ENCODE assay signal across 8 cellular contexts in the genomic region with DNA sequence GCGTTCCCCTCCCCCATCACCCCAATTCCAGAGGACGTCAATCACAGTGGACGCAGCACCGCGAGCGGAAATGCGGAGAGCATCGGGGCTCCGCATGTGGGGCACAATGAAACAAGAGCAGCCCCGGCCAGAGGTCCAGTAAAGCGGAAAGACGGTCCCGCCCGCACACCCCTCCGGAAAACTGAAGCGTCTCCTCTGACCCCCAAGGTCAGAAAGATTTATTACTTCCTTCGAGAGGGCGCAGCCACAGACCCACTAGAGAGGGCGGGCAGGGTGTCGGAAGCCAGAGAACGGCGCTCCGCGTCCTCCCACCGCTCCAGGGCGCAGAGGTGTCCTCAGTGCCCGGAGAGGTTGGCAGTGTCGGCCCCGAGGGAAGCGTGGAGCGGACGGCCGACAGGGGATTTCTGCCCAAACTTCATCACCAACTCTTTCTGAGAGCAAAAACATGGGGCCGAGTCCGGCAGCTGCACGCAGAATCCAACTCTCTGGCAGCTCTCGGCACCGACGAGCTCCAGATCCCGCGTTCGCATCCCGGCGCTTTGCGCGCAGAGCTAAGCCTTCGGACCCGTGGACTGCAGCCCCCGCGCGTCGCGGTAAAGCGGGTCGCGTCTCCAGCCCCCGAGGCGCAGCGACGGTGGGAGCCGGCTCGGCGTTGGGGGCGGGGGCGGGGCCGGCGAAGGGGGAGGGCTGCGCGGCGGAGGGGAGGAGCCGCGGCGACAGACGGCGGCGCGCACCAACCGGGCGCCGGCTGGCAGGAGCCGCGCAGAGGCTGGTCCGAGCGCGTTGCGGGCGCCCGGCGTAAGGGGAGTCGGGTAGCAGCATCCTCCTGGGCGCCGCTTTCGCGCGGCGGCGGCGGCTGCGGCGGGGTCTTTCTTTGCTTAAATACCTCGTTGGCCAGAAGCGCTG. TPM values are rescaled to one million over a fixed set of nuclear protein-coding genes. Genes with fewer than 3 reads are reported as not detected.
DNase-seq lines count a peak whose midpoint lies in the region; ATAC-seq and TF ChIP-seq lines count a peak whose summit lies in the region.

A gene with protein sequence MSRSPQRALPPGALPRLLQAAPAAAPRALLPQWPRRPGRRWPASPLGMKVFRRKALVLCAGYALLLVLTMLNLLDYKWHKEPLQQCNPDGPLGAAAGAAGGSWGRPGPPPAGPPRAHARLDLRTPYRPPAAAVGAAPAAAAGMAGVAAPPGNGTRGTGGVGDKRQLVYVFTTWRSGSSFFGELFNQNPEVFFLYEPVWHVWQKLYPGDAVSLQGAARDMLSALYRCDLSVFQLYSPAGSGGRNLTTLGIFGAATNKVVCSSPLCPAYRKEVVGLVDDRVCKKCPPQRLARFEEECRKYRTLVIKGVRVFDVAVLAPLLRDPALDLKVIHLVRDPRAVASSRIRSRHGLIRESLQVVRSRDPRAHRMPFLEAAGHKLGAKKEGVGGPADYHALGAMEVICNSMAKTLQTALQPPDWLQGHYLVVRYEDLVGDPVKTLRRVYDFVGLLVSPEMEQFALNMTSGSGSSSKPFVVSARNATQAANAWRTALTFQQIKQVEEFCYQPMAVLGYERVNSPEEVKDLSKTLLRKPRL (plus strand): TSS at position 763 of the 906 bp plus-strand sequence. CDS start 1,046 bp downstream, outside the sequence.

- H3K79me2 ChIP-seq in neural progenitor cell (ENCODE audit: low read depth): no peaks in the 10 kb centered on the region

- H3K27ac ChIP-seq in HL-60 (replicated peaks) (no peak within 1 kb of the TSS), Peyer's patch (peak within 1 kb of the TSS; percentile 68 to 89 (median 82)), neural progenitor cell (no peak within 1 kb of the TSS), subcutaneous abdominal adipose tissue (ENCODE audit: low read depth, low read length) (no peak within 1 kb of the TSS)

- no peak within 1 kb of the TSS for H3K9ac ChIP-seq in neural progenitor cell
- peak within 1 kb of the TSS in 4 of 5 donors; percentile 47 to 76 (median 71) for H3K9ac ChIP-seq in subcutaneous abdominal adipose tissue (ENCODE audit: low read length in 5 of 5)

- H3K36me3 Mint-ChIP-seq in neural progenitor cell: peaks cover 7% of the 10 kb centered on the region

- ATAC-seq in GM19467 (IDR thresholded peaks at IDR 0.05; ENCODE audit: unreplicated experiment): peak; percentile 78

- H3K27me3 ChIP-seq in HL-60 (ENCODE audit: insufficient read depth, poor library complexity, severe bottlenecking) (peaks cover 63% of the 10 kb centered on the region), Peyer's patch (no peaks in the 10 kb centered on the region), neural progenitor cell (peaks cover 36% of the 10 kb centered on the region), subcutaneous abdominal adipose tissue (ENCODE audit: control insufficient read depth in 5 of 5, insufficient read depth in 4 of 5, low read length in 5 of 5) (peaks cover 0 to 4% (median 0%) of the 10 kb centered on the region in 5 donors)

- H3K4me3 ChIP-seq in HL-60 (replicated peaks; ENCODE audit: insufficient read depth, low read length) (peak within 1 kb of the TSS; percentile 63), Peyer's patch (peak within 1 kb of the TSS; percentile 64 to 84 (median 76)), neural progenitor cell (peak within 1 kb of the TSS; percentile 78), subcutaneous abdominal adipose tissue (ENCODE audit: low read depth in 1 of 5, low read length in 5 of 5) (peak within 1 kb of the TSS; percentile 29 to 96 (median 91))

- H3K27ac Mint-ChIP-seq in neural progenitor cell: no peak within 1 kb of the TSS

- H3K4me1 ChIP-seq in Peyer's patch: peaks cover 0 to 21% (median 4%) of the 10 kb centered on the region in 4 donors
- peaks cover under 1% of the 10 kb centered on the region for H3K4me1 ChIP-seq in neural progenitor cell
- H3K4me1 ChIP-seq in subcutaneous abdominal adipose tissue (ENCODE audit: control insufficient read depth in 5 of 5, insufficient read depth in 5 of 5, low read length in 5 of 5): peaks cover 0 to 33% (median 29%) of the 10 kb centered on the region in 5 donors

- no peak for TF ChIP-seq CTCF in HL-60 (IDR thresholded peaks at IDR 0.05; ENCODE audit: insufficient read depth, low read length)
- TF ChIP-seq CTCF in Peyer's patch (IDR thresholded peaks at IDR 0.05): no peak
- TF ChIP-seq CTCF in neural progenitor cell (IDR thresholded peaks at IDR 0.05): no peak

- peaks cover 6% of the 10 kb centered on the region for H3F3A ChIP-seq in neural progenitor cell (ENCODE audit: low read depth)

- peaks cover 18% of the 10 kb centered on the region for H3K4me1 Mint-ChIP-seq in neural progenitor cell

- H3K4me2 ChIP-seq in neural progenitor cell: peak within 1 kb of the TSS; percentile 97

- peaks cover 16% of the 10 kb centered on the region for H3K27me3 Mint-ChIP-seq in neural progenitor cell (ENCODE audit: insufficient read depth, low read depth)

- H3K9me3 Mint-ChIP-seq in neural progenitor cell: no peaks in the 10 kb centered on the region

- H2AFZ ChIP-seq in neural progenitor cell (replicated peaks): peak within 1 kb of the TSS; percentile 98

- DNase-seq in D341Med (ENCODE audit: low spot score) (peak; percentile 98), HL-60 (ENCODE audit: low read depth in 1 of 2, low spot score in 1 of 2) (peak in 1 of 2 experiments; percentile 19), Peyer's patch (peak; percentile 69 to 84 (median 72)), activated gamma-delta T cell (lab: John Stamatoyannopoulos, UW) (peak; percentile 41), foreskin melanocyte (peak; percentile 62), neural progenitor cell (ENCODE audit: low spot score) (peak; percentile 95)

- H3K4me3 Mint-ChIP-seq in neural progenitor cell: peak within 1 kb of the TSS; percentile 93

- H3K36me3 ChIP-seq in Peyer's patch (no peaks in the 10 kb centered on the region), neural progenitor cell (no peaks in the 10 kb centered on the region), subcutaneous abdominal adipose tissue (ENCODE audit: control insufficient read depth in 5 of 5, insufficient read depth in 5 of 5, low read length in 5 of 5) (peaks cover 0 to 3% (median 0%) of the 10 kb centered on the region in 5 donors)

- no peak for TF ChIP-seq POLR2A in Peyer's patch (IDR thresholded peaks at IDR 0.05)

- peaks cover 3% of the 10 kb centered on the region for H4K20me1 ChIP-seq in neural progenitor cell (ENCODE audit: low read depth)

- H3K9me3 ChIP-seq in Peyer's patch: no peaks in the 10 kb centered on the region
- H3K9me3 ChIP-seq in neural progenitor cell (ENCODE audit: low read depth): no peaks in the 10 kb centered on the region
- no peaks in the 10 kb centered on the region for H3K9me3 ChIP-seq in subcutaneous abdominal adipose tissue (ENCODE audit: control insufficient read depth in 5 of 5, low read length in 5 of 5)

RNA-seq across cellular contexts. Expression of the gene that starts here (rescaled TPM):
- total RNA-seq in Peyer's patch (10 to 100 TPM in 1 of 4 donors, 1 to 10 TPM in 3; 2.8 to 20.6 (median 7.9) TPM), neural progenitor cell (ENCODE audit: low replicate concordance) (5.9 and 10.3 TPM in 2 replicates)

Comparison
In these comparisons a context has a peak if more than half of its experiments do, and no peak if none do; other contexts are left out.
1. H3K27ac ChIP-seq: peak in Peyer's patch (4 of 4); none in HL-60 (single experiment), neural progenitor cell (single experiment) and subcutaneous abdominal adipose tissue (single experiment).
2. Peak in every context shown above with its lines, with median percentiles within 50 percentile points of each other: H3K4me3 ChIP-seq.